Comparison of ENCODE assay signal across 1 cellular context in genomic region chr15:60720084-60720483, GRCh38.
TF ChIP-seq lines count a peak whose summit lies in the region.

No MANE protein-coding gene starts in this region.

TF ChIP-seq in GM23338, 12 proteins besides CTCF, POLR2A, EP300 and RAD21 (continued from another document):
- TF ChIP-seq, protein P1, sequence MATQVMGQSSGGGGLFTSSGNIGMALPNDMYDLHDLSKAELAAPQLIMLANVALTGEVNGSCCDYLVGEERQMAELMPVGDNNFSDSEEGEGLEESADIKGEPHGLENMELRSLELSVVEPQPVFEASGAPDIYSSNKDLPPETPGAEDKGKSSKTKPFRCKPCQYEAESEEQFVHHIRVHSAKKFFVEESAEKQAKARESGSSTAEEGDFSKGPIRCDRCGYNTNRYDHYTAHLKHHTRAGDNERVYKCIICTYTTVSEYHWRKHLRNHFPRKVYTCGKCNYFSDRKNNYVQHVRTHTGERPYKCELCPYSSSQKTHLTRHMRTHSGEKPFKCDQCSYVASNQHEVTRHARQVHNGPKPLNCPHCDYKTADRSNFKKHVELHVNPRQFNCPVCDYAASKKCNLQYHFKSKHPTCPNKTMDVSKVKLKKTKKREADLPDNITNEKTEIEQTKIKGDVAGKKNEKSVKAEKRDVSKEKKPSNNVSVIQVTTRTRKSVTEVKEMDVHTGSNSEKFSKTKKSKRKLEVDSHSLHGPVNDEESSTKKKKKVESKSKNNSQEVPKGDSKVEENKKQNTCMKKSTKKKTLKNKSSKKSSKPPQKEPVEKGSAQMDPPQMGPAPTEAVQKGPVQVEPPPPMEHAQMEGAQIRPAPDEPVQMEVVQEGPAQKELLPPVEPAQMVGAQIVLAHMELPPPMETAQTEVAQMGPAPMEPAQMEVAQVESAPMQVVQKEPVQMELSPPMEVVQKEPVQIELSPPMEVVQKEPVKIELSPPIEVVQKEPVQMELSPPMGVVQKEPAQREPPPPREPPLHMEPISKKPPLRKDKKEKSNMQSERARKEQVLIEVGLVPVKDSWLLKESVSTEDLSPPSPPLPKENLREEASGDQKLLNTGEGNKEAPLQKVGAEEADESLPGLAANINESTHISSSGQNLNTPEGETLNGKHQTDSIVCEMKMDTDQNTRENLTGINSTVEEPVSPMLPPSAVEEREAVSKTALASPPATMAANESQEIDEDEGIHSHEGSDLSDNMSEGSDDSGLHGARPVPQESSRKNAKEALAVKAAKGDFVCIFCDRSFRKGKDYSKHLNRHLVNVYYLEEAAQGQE (IDR thresholded peaks at IDR 0.05; ENCODE audit: unreplicated experiment): no peak
- TF ChIP-seq JUNB (IDR thresholded peaks at IDR 0.05; ENCODE audit: unreplicated experiment): no peak
- no peak for TF ChIP-seq EZH2 (IDR thresholded peaks at IDR 0.05; ENCODE audit: low read depth, unreplicated experiment)
- no peak for TF ChIP-seq ETS1 (IDR thresholded peaks at IDR 0.05)
- TF ChIP-seq CREB1 (CRISPR knock-in tag; IDR thresholded peaks at IDR 0.05; ENCODE audit: low read depth): no peak
- no peak for TF ChIP-seq NANOG (IDR thresholded peaks at IDR 0.05; ENCODE audit: borderline replicate concordance)
TF ChIP-seq in GM23338: peak in this region for 0.
